Comparison of ENCODE assay signal across 13 cellular contexts in the genomic region with DNA sequence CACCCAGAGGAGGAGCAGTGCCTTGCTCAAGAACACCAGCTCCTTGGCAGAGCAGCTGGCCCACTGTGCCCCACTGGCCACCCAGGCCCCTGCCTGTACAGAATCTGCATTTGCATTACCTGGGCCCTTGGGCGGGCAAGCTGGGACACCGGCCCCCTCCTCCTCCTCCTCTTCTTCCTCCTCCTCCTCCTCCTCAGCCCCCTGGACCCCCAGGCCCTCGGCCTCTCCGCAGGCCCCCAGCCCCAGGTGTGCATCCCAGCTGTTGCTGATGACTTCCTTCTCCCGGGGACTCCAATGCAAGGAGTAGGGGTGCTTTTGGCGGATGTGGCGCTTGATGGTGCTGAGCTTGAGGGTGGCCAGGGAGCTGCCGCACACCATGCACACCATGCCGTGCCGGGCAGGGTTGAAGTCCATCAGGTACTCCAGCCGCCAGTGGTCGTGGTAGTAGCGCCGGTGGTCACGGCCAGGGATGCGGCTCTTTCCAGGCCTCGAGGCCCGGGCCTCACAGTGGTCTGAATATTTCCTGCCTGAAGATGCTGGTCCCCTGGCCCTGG. TPM values are rescaled to one million over a fixed set of nuclear protein-coding genes. Genes with fewer than 3 reads are reported as not detected.
DNase-seq lines count a peak whose midpoint lies in the region; ATAC-seq and TF ChIP-seq lines count a peak whose summit lies in the region.
"Had no signal": no experiment of that assay in that cellular context is flagged by ENCODE, and none has a peak within 500 bp of the region (broad histone marks: within the 10 kb centered on the region; RNA-seq: fewer than 3 reads in every experiment).

No MANE protein-coding gene starts in this region.

- intact Hi-C loops in left cardiac atrium (cut with DNase I) (loop anchor here (5.0 to 10.0 kb wide), 2 partner anchors 177 to 179 kb away; no protein-coding TSS in a partner anchor), mucosa of descending colon (cut with DNase I, micrococcal nuclease) (no loop called here), uterus (cut with DNase I; ENCODE audit: low total_unique reads) (loop anchor here (10.0 kb wide), 2 partner anchors 179 to 379 kb away; no protein-coding TSS in a partner anchor)

- H3K27ac ChIP-seq in right atrium auricular region: no peak overlapping the region
- H3K27ac ChIP-seq in uterus: peak overlapping the region; percentile 96

- H3K9me3 ChIP-seq in right atrium auricular region: no peaks in the 10 kb centered on the region
- no peaks in the 10 kb centered on the region for H3K9me3 ChIP-seq in mucosa of descending colon
- no peaks in the 10 kb centered on the region for H3K9me3 ChIP-seq in uterus

- DNase-seq in left cardiac atrium (peak; percentile 24), right atrium auricular region (ENCODE audit: low spot score) (no peak), ecto neural progenitor cell (ENCODE audit: low spot score) (peak; percentile 50), mucosa of descending colon (peak in 2 of 3 donors; percentile 46 to 63), uterus (peak; percentile 21 to 25), NOMO-1 treated with dmso at 0.1 percent for 144 hours (lab: John Stamatoyannopoulos, UW; ENCODE audit: unreplicated experiment) (no peak), dedifferentiated amniotic fluid mesenchymal stem cell (ENCODE audit: extremely low spot score) (no peak), KG1 (lab: John Stamatoyannopoulos, UW) (no peak)
- DNase-seq: activated T-cell treated with anti-CD3 and anti-CD28 coated beads for 4 hours; effector CD8-positive, alpha-beta T cell; foreskin melanocyte; naive thymus-derived CD8-positive, alpha-beta T cell; PC-3 had no signal

- no peak for TF ChIP-seq POLR2A in uterus (IDR thresholded peaks at IDR 0.05)

- TF ChIP-seq CTCF in right atrium auricular region (IDR thresholded peaks at IDR 0.05) (no peak), mucosa of descending colon (IDR thresholded peaks at IDR 0.05) (no peak), uterus (IDR thresholded peaks at IDR 0.05) (no peak)

- H3K27me3 ChIP-seq in right atrium auricular region (no peaks in the 10 kb centered on the region), uterus (no peaks in the 10 kb centered on the region)

- no peak for ATAC-seq in left cardiac atrium
- ATAC-seq in mucosa of descending colon: no peak
- ATAC-seq: naive thymus-derived CD8-positive, alpha-beta T cell; PC-3 had no signal

- H3K36me3 ChIP-seq in right atrium auricular region (no peaks in the 10 kb centered on the region), mucosa of descending colon (ENCODE audit: low read depth) (no peaks in the 10 kb centered on the region), uterus (no peaks in the 10 kb centered on the region)

- H3K4me1 ChIP-seq in right atrium auricular region (peaks cover 0 to 62% of the 10 kb centered on the region in 2 donors), mucosa of descending colon (ENCODE audit: low read depth) (peaks cover 41% of the 10 kb centered on the region), uterus (peaks cover 0 to 20% of the 10 kb centered on the region in 2 donors)

- H3K4me3 ChIP-seq in right atrium auricular region (no peak overlapping the region), mucosa of descending colon (no peak overlapping the region), uterus (no peak overlapping the region)

RNA-seq across cellular contexts. Expression of a gene that starts 2.8 kb away (rescaled TPM):
- total RNA-seq in left cardiac atrium: 10 to 100 TPM; 15.5 to 16.0 TPM
- total RNA-seq in right atrium auricular region: 10 to 100 TPM; 12.2 to 18.5 TPM
- total RNA-seq in mucosa of descending colon: 10 to 100 TPM in 1 of 3 donors, 1 to 10 TPM in 2; 4.8 to 27.1 (median 5.4) TPM
- 10 to 100 TPM; 19.7 to 61.5 (median 48.4) TPM for total RNA-seq in uterus

RNA-seq across cellular contexts. Expression of a gene that starts 47.5 kb away (rescaled TPM):
- 10 to 100 TPM; 13.3 to 13.5 TPM for total RNA-seq in left cardiac atrium
- total RNA-seq in right atrium auricular region: 10 to 100 TPM in 1 of 2 donors, 1 to 10 TPM in 1; 7.0 to 12.1 TPM
- total RNA-seq in mucosa of descending colon: 10 to 100 TPM in 1 of 3 donors, 1 to 10 TPM in 2; 5.8 to 22.3 (median 7.0) TPM
- 10 to 100 TPM in 2 of 4 donors, 1 to 10 TPM in 2; 1.3 to 28.7 (median 10.6) TPM for total RNA-seq in uterus

Comparison
In these comparisons a context has a peak if more than half of its experiments do, and no peak if none do; other contexts are left out.
1. DNase-seq: peak in left cardiac atrium (single experiment), ecto neural progenitor cell (single experiment), mucosa of descending colon (2 of 3) and uterus (2 of 2); none in right atrium auricular region (single experiment), NOMO-1 treated with dmso at 0.1 percent for 144 hours (single experiment), dedifferentiated amniotic fluid mesenchymal stem cell (single experiment) and KG1 (single experiment).
2. H3K27ac ChIP-seq: peak in uterus (2 of 2); none in right atrium auricular region (0 of 2).
3. intact Hi-C loops: an anchor here in left cardiac atrium (5.0 to 10.0 kb wide) and uterus (10.0 kb wide); none called in mucosa of descending colon.